ENCODE assay signal across 17 cellular contexts in the genomic region with DNA sequence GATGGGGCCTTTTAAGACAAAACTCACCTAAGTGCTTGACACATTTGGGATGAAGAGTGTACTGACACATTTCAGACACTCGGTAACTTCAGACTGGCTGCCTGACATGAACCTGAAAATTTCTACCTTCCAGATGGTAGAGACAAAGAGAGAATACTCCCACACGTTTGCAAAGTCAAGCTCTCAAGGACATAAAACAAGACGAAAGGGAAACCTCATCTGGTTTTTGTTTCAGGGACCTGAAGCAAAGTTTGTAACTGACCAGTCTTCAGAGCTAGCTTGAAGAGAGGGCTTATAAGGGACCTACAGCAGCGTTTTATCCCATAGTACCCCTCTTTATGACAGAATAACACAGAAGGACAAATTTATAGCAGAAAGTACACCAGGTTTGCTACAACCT.
"Had no signal": no experiment of that assay in that cellular context is flagged by ENCODE, and none has a peak within 500 bp of the region (broad histone marks: within the 10 kb centered on the region; RNA-seq: fewer than 3 reads in every experiment).

No MANE protein-coding gene starts in this region.

- ATAC-seq: heart right ventricle; left ventricle myocardium superior; right lobe of liver; stimulated activated naive CD8-positive, alpha-beta T cell treated with anti-CD3 and anti-CD28 coated beads, Interleukin-15, Interleukin-2, amounts not matched to agents 100 U/mL and 50 U/mL, for 24 hours had no signal

- DNase-seq: activated CD4-positive, alpha-beta T cell treated with anti-CD3 and anti-CD28 coated beads for 4 hours; activated CD4-positive, alpha-beta T cell treated with anti-CD3 and anti-CD28 coated beads, Interleukin-2, amount 50 U/mL, for 4 hours; activated gamma-delta T cell treated with Interleukin-2 at 50 U/mL for 16 hours; activated naive CD4-positive, alpha-beta T cell treated with anti-CD3 and anti-CD28 coated beads, Interleukin-2, amount 50 U/mL, for 16 hours; amniotic stem cell; brain microvascular endothelial cell; central memory CD4-positive, alpha-beta T cell; esophagus squamous epithelium; foreskin melanocyte; heart right ventricle; left ventricle myocardium superior; ovary; right lobe of liver; stimulated activated CD4-positive, alpha-beta T cell treated with anti-CD3 and anti-CD28 coated beads, Interleukin-2, amount 100 ng/mL, for 48 hours; stimulated activated naive CD8-positive, alpha-beta T cell treated with anti-CD3 and anti-CD28 coated beads, Interleukin-15, Interleukin-2, amounts not matched to agents 100 U/mL and 50 U/mL, for 24 hours; uterus had no signal

- H3K4me3 ChIP-seq: esophagus squamous epithelium, heart right ventricle, ovary, right lobe of liver, thoracic aorta, uterus had no signal

- H3K27me3 ChIP-seq: brain microvascular endothelial cell, esophagus squamous epithelium, heart right ventricle, ovary, right lobe of liver, uterus had no signal

- H3K9me3 ChIP-seq: ovary, right lobe of liver, thoracic aorta, uterus had no signal

- H3K4me1 ChIP-seq: esophagus squamous epithelium, heart right ventricle, right lobe of liver, uterus had no signal

- H3K27ac ChIP-seq: brain microvascular endothelial cell, esophagus squamous epithelium, heart right ventricle, ovary, right lobe of liver, thoracic aorta, uterus had no signal

- H3K36me3 ChIP-seq: brain microvascular endothelial cell, esophagus squamous epithelium, heart right ventricle, ovary, right lobe of liver, thoracic aorta, uterus had no signal
